Comparison of ENCODE assay signal across 19 cellular contexts in the genomic region with DNA sequence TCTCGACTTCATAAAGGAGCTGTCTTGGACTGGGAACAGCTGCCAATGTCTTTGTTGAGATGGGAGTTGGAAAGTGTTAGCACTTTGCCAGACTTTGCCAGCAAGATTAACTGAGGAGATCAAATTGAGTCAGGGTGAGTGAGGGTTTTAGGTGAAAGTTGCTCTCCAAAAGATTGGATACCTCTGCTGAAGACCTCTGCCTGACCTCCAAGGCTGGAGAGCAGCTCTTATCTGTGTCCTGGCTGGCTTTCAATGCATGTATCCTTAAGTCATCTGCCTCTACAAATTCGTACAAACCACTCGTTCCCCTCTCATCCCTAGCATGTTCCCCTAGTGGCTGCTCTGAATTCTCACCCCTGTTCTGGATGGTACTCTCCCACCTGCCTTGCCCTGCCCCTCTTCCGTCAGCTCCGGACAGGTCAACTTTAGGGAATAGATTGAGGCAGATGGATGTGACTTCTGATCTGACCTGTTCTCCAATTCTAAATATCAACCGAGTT. TPM values are rescaled to one million over a fixed set of nuclear protein-coding genes. Genes with fewer than 3 reads are reported as not detected.
DNase-seq lines count a peak whose midpoint lies in the region; ATAC-seq and TF ChIP-seq lines count a peak whose summit lies in the region.
"Had no signal": no experiment of that assay in that cellular context is flagged by ENCODE, and none has a peak within 500 bp of the region (broad histone marks: within the 10 kb centered on the region; RNA-seq: fewer than 3 reads in every experiment).

A gene with protein sequence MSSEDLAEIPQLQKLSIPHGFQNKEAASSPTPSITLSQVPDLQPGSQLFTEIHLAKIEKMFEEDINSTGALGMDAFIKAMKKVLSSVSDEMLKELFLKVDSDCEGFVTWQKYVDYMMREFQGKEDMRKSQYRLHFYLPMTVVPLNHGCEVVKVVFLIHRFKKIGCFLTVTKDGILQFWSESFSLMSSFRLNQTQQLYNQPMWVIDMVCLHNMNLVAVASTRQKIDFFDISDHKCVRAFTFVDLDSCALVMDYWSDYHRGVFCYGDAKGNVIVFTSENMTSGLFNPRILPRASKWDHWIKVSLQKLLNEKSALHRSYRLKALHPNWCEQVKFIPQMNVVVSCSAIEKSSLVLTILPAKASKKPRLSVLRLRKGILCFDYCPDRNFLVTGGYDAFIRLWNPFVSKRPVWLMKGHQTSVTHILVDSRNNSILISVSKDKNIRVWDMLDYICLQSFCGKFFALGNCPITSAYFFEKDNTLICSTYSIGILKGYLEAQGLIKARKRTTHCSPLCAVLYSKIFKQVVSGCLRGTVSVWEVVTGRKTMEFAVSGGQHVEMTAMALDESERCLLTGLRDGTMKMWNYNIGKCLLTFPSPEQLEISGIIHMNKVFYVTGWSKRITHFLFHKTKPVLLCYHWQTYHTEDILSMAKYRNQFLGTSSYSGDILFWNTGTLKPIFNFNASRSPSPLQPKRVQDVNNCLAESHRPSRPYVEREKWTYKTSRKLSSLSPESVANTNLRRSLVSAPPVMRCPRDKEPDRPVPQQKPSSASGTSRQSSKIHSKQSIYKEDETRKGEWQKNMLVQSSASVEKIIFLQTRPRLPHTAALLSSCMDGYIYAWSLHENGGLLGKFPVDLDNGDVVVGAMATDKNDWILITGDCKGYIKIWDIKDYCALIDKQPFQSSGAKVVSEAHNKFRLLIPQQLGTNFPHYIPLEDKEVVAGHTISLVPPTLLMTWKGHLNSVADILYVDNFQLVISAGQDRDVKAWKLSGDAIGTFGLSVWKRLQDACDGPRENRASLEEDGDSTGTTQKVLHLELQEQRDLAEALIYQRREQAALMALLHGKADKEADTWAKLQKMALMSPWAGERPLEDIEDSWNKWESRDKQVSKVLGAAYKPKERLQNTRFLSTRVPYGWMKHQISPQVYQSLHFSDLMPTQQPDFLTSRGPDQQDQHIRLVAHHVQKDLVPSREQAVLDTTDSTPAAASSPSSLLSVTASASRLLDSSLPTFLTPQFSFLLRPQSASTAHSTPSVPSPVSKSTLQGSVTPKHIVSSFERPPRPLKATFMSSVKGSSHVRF (plus strand): TSS at position 51 of the 500 bp plus-strand sequence. CDS start 4,870 bp downstream, outside the sequence.

- H3K9me3 Mint-ChIP-seq in natural killer cell = no peaks in the 10 kb centered on the region
- H3K9me3 Mint-ChIP-seq in natural killer cell treated with Interleukin-12 subunit alpha and Interleukin-12 subunit beta and Interleukin-15 and Interleukin-18, amount 100 ng/mL, for 72 hours = no peaks in the 10 kb centered on the region
- no peaks in the 10 kb centered on the region for H3K9me3 Mint-ChIP-seq in endothelial cell (ENCODE audit: unreplicated experiment)
- H3K9me3 Mint-ChIP-seq in type B pancreatic cell = no peaks in the 10 kb centered on the region
- H3K9me3 Mint-ChIP-seq: activated naive CD8-positive, alpha-beta T cell treated with anti-CD3 and anti-CD28 coated beads, Interleukin-2, amount 10 ng/mL, durations not matched to agents 7 days and 5 days; neural crest cell had no signal

- H3K36me3 Mint-ChIP-seq in natural killer cell (no peaks in the 10 kb centered on the region), endothelial cell (ENCODE audit: low read depth, unreplicated experiment) (no peaks in the 10 kb centered on the region), type B pancreatic cell (peaks cover 12% of the 10 kb centered on the region)
- peaks cover 4% of the 10 kb centered on the region for H3K36me3 Mint-ChIP-seq in natural killer cell treated with Interleukin-12 subunit alpha and Interleukin-12 subunit beta and Interleukin-15 and Interleukin-18, amount 100 ng/mL, for 72 hours

- H3K4me3 Mint-ChIP-seq in natural killer cell (no peak within 1 kb of the TSS), endothelial cell (ENCODE audit: unreplicated experiment) (no peak within 1 kb of the TSS), type B pancreatic cell (no peak within 1 kb of the TSS)
- no peak within 1 kb of the TSS for H3K4me3 Mint-ChIP-seq in natural killer cell treated with Interleukin-12 subunit alpha and Interleukin-12 subunit beta and Interleukin-15 and Interleukin-18, amount 100 ng/mL, for 72 hours
- H3K4me3 Mint-ChIP-seq: activated naive CD8-positive, alpha-beta T cell treated with anti-CD3 and anti-CD28 coated beads, Interleukin-2, amount 10 ng/mL, durations not matched to agents 7 days and 5 days; neural crest cell had no signal

- H3K4me3 ChIP-seq in HUES64 (ENCODE audit: low read length) = no peak within 1 kb of the TSS
- H3K4me3 ChIP-seq: BLaER1 treated with 17β-estradiol and CSF1 and Interleukin-3, amounts not matched to agents 10 nM and 100 nM; esophagus muscularis mucosa; uterus had no signal

- H3K9me3 ChIP-seq in HUES64 (ENCODE audit: insufficient read depth, low read depth, low read length) = no peaks in the 10 kb centered on the region
- H3K9me3 ChIP-seq: BLaER1 treated with 17β-estradiol and CSF1 and Interleukin-3, amounts not matched to agents 10 nM and 100 nM; esophagus muscularis mucosa; uterus had no signal

- H3K9ac ChIP-seq in HUES64 (ENCODE audit: low read depth, low read length) = no peak within 1 kb of the TSS
- H3K9ac ChIP-seq: BLaER1 treated with 17β-estradiol and CSF1 and Interleukin-3, amounts not matched to agents 10 nM and 100 nM had no signal

- peak within 1 kb of the TSS; percentile 69; the same call in 1 of the 2 replicates for H3K27ac ChIP-seq in HUES64 (ENCODE audit: low read depth, low read length)
- H3K27ac ChIP-seq: BLaER1 treated with 17β-estradiol and CSF1 and Interleukin-3, amounts not matched to agents 10 nM and 100 nM; esophagus muscularis mucosa; uterus had no signal

- DNase-seq in natural killer cell (no peak), endothelial cell (ENCODE audit: low spot score) (no peak), type B pancreatic cell (ENCODE audit: extremely low spot score, unreplicated experiment) (no peak), HCEC 1CT (no peak), NCI-H146 treated with DMSO at 0.1 percent for 48 hours (lab: John Stamatoyannopoulos, UW; ENCODE audit: unreplicated experiment) (no peak)
- no peak for DNase-seq in natural killer cell treated with Interleukin-12 subunit alpha and Interleukin-12 subunit beta and Interleukin-15 and Interleukin-18, amount 100 ng/mL, for 72 hours (ENCODE audit: low spot score)
- DNase-seq: activated naive CD8-positive, alpha-beta T cell treated with anti-CD3 and anti-CD28 coated beads, Interleukin-2, amount 10 ng/mL, durations not matched to agents 7 days and 5 days; GDM1; Kasumi-1; NCI-H1694 treated with DMSO at 0.1 percent for 48 hours; NCI-H526 treated with DMSO at 0.1 percent for 48 hours; stimulated activated naive CD4-positive, alpha-beta T cell; uterus had no signal

- WGBS in HUES64 = 76% methylated on average over 6 of the region's 6 CpGs

- ATAC-seq in natural killer cell = no peak
- no peak for ATAC-seq in natural killer cell treated with Interleukin-12 subunit alpha and Interleukin-12 subunit beta and Interleukin-15 and Interleukin-18, amount 100 ng/mL, for 72 hours
- ATAC-seq in HG03175 (IDR thresholded peaks at IDR 0.05; ENCODE audit: unreplicated experiment) = no peak

- H3K27ac Mint-ChIP-seq in natural killer cell = peak within 1 kb of the TSS; percentile 45 to 63
- no peak within 1 kb of the TSS for H3K27ac Mint-ChIP-seq in natural killer cell treated with Interleukin-12 subunit alpha and Interleukin-12 subunit beta and Interleukin-15 and Interleukin-18, amount 100 ng/mL, for 72 hours
- H3K27ac Mint-ChIP-seq in endothelial cell (ENCODE audit: unreplicated experiment) = peak within 1 kb of the TSS; percentile 83
- H3K27ac Mint-ChIP-seq in type B pancreatic cell = no peak within 1 kb of the TSS
- H3K27ac Mint-ChIP-seq: activated naive CD8-positive, alpha-beta T cell treated with anti-CD3 and anti-CD28 coated beads, Interleukin-2, amount 10 ng/mL, durations not matched to agents 7 days and 5 days had no signal

- peaks cover 24% of the 10 kb centered on the region for H3K4me1 ChIP-seq in HUES64 (ENCODE audit: insufficient read depth, low read length)
- H3K4me1 ChIP-seq: esophagus muscularis mucosa, uterus had no signal

- H3K4me1 Mint-ChIP-seq in natural killer cell (peaks cover 24 to 27% of the 10 kb centered on the region in 2 donors), endothelial cell (ENCODE audit: unreplicated experiment) (peaks cover 4% of the 10 kb centered on the region), type B pancreatic cell (ENCODE audit: unreplicated experiment) (no peaks in the 10 kb centered on the region)
- H3K4me1 Mint-ChIP-seq in natural killer cell treated with Interleukin-12 subunit alpha and Interleukin-12 subunit beta and Interleukin-15 and Interleukin-18, amount 100 ng/mL, for 72 hours (ENCODE audit: low read depth in 2 of 2) = peaks cover 8 to 19% of the 10 kb centered on the region in 2 donors
- H3K4me1 Mint-ChIP-seq: neural crest cell had no signal

- TF ChIP-seq CTCF in natural killer cell (IDR thresholded peaks at IDR 0.05) (no peak), endothelial cell (IDR thresholded peaks at IDR 0.05; ENCODE audit: unreplicated experiment) (no peak), type B pancreatic cell (conservative IDR thresholded peaks at IDR 0.05) (peak; percentile 49)

- H3K27me3 Mint-ChIP-seq in natural killer cell (ENCODE audit: low read depth in 2 of 2) (no peaks in the 10 kb centered on the region), endothelial cell (ENCODE audit: unreplicated experiment) (no peaks in the 10 kb centered on the region), type B pancreatic cell (no peaks in the 10 kb centered on the region)
- H3K27me3 Mint-ChIP-seq in natural killer cell treated with Interleukin-12 subunit alpha and Interleukin-12 subunit beta and Interleukin-15 and Interleukin-18, amount 100 ng/mL, for 72 hours = no peaks in the 10 kb centered on the region
- H3K27me3 Mint-ChIP-seq: activated naive CD8-positive, alpha-beta T cell treated with anti-CD3 and anti-CD28 coated beads, Interleukin-2, amount 10 ng/mL, durations not matched to agents 7 days and 5 days had no signal

- H3K36me3 ChIP-seq in HUES64 (ENCODE audit: insufficient read depth, low read length) = peaks cover 7% of the 10 kb centered on the region; the same call in 1 of the 2 replicates
- H3K36me3 ChIP-seq: uterus had no signal

- intact Hi-C loops in natural killer cell (cut with micrococcal nuclease) = no loop called here

- H3K27me3 ChIP-seq in HUES64 (ENCODE audit: insufficient read depth, low read length) = no peaks in the 10 kb centered on the region
- H3K27me3 ChIP-seq: BLaER1 treated with 17β-estradiol and CSF1 and Interleukin-3, amounts not matched to agents 10 nM and 100 nM; esophagus muscularis mucosa; uterus had no signal

RNA-seq across cellular contexts. Expression of the gene that starts here (rescaled TPM):
- total RNA-seq in natural killer cell (1 to 10 TPM; 1.2 to 2.9 (median 2.3) TPM), endothelial cell (ENCODE audit: unreplicated experiment) (1.1 TPM), type B pancreatic cell (ENCODE audit: low replicate concordance) (0.07 and 0.97 TPM in 2 replicates)
- total RNA-seq in natural killer cell treated with Interleukin-12 subunit alpha and Interleukin-12 subunit beta and Interleukin-15 and Interleukin-18, amount 100 ng/mL, for 72 hours = 1 to 10 TPM in 1 of 2 donors, under 1 TPM in 1; 0.78 to 3.1 TPM
- not detected for polyA plus RNA-seq in HUES64 (2013, experiment 1 of 2)
- polyA plus RNA-seq in HUES64 (2013, experiment 2 of 2) = not detected
- total RNA-seq: lower leg skin had no signal

Comparison
In these comparisons a context has a peak if more than half of its experiments do, and no peak if none do; other contexts are left out.
1. H3K27ac Mint-ChIP-seq: peak in natural killer cell (2 of 2) and endothelial cell (single experiment); none in natural killer cell treated with Interleukin-12 subunit alpha and Interleukin-12 subunit beta and Interleukin-15 and Interleukin-18, amount 100 ng/mL, for 72 hours (0 of 2) and type B pancreatic cell (single experiment).